Comparison of ENCODE assay signal across 9 cellular contexts in the genomic region with DNA sequence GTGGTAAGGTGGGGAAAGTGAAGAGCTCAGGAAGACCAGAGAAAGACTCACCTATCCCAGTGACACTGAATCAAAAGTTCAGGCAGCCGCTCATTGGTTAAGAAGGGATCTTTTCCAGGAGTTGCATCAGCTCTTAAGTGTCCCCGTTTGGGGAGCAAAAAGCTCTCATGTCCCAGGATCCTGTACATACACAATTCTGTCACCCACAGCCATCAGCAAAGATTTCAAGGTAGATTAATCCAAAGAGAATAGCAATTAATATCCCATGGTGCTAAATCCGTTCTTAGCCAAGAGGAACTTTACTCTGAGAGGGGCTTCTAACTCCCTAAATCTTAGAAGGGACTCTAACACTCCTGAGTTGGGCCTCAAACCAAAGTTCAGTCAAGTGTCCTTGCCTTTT. TPM values are rescaled to one million over a fixed set of nuclear protein-coding genes. Genes with fewer than 3 reads are reported as not detected.
"Had no signal": no experiment of that assay in that cellular context is flagged by ENCODE, and none has a peak within 500 bp of the region (broad histone marks: within the 10 kb centered on the region; RNA-seq: fewer than 3 reads in every experiment).

No MANE protein-coding gene starts in this region.

- H2AFZ ChIP-seq: GM23248 had no signal

- H3K4me1 Mint-ChIP-seq: H9 had no signal

- H3K27ac ChIP-seq: GM23248 had no signal

- H3K4me3 Mint-ChIP-seq: H9 had no signal

- FAIRE-seq: H1, H54, HTR-8/SVneo had no signal

- DNase-seq: GM23248, H9, HCEC 1CT, IMR-90, KBM-7 had no signal

- H3K27ac Mint-ChIP-seq: H9 had no signal

- H3K4me3 ChIP-seq: GM23248 had no signal

- H3K9ac ChIP-seq: GM23248 had no signal

RNA-seq across cellular contexts. Expression of a gene that starts 19.3 kb away (rescaled TPM):
- total RNA-seq: H1, H9, HT-29 had no signal
- polyA plus RNA-seq: H1 had no signal

RNA-seq across cellular contexts. Expression of a gene that starts 37.1 kb away (rescaled TPM):
- total RNA-seq: GM23248, H1, IMR-90 had no signal

RNA-seq across cellular contexts. Expression of a gene that starts 49.1 kb away (rescaled TPM):
- total RNA-seq: GM23248, H1, H9, IMR-90 had no signal
- polyA plus RNA-seq: GM23248, IMR-90 had no signal
